In genomic region chr5:99721487-99721886, GRCh38 we compare ENCODE assay signal across 1 cellular context.
TF ChIP-seq lines count a peak whose summit lies in the region.

No MANE protein-coding gene starts in this region.

TF ChIP-seq in HepG2, 621 proteins besides CTCF, POLR2A, EP300 and RAD21 (continued from another document):
- TF ChIP-seq ZBTB26 (CRISPR knock-in tag; IDR thresholded peaks at IDR 0.05; ENCODE audit: borderline replicate concordance) (no peak), ATM (IDR thresholded peaks at IDR 0.05; ENCODE audit: borderline replicate concordance) (no peak), MED1 (CRISPR knock-in tag; IDR thresholded peaks at IDR 0.05) (peak; percentile 58)
